ENCODE assay signal across 8 cellular contexts in genomic region chr4:102430511-102430910, GRCh38.
DNase-seq lines count a peak whose midpoint lies in the region; ATAC-seq, FAIRE-seq and TF ChIP-seq lines count a peak whose summit lies in the region.

No MANE protein-coding gene starts in this region.

- TF ChIP-seq POLR2A in A549 (IDR thresholded peaks at IDR 0.05; ENCODE audit: low read length) = no peak
- no peak for TF ChIP-seq POLR2A in gastroesophageal sphincter (IDR thresholded peaks at IDR 0.05)
- TF ChIP-seq POLR2A in H54 (IDR thresholded peaks at IDR 0.05; ENCODE audit: low read depth, low read length) = no peak

- no peaks in the 10 kb centered on the region for H3K27me3 ChIP-seq in WERI-Rb-1 (ENCODE audit: insufficient read depth, low read depth, severe bottlenecking)
- H3K27me3 ChIP-seq in gastroesophageal sphincter = no peaks in the 10 kb centered on the region

- ATAC-seq in A549 (no peak; a peak in 1 of 6 replicates), GM19395 (IDR thresholded peaks at IDR 0.05; ENCODE audit: unreplicated experiment) (peak; percentile 6), gastroesophageal sphincter (peak; percentile 27)

- TF ChIP-seq EP300 in A549 (IDR thresholded peaks at IDR 0.05) = no peak
- no peak for TF ChIP-seq EP300 in gastroesophageal sphincter (IDR thresholded peaks at IDR 0.05)

- POLR2A ChIA-PET in A549 (lab: Yijun Ruan, JAX) = interaction anchor here (0.6 to 2.2 kb wide), 4 partner anchors 79 to 669 kb away, joined by 3 to 13 read pairs (median 6); partner anchors contain the start of genes BDH2, SLC39A8 and UBE2D3

- CTCF ChIA-PET in A549 (lab: Yijun Ruan, JAX) = interaction anchor here (0.6 to 3.1 kb wide), 15 partner anchors 9 to 914 kb away, joined by 3 to 13 read pairs (median 3); no protein-coding TSS in a partner anchor

- FAIRE-seq in A549 (lab: Jason Lieb, UNC) (no peak), H54 (lab: Jason Lieb, UNC) (no peak)

- H3K36me3 ChIP-seq in WERI-Rb-1 (no peaks in the 10 kb centered on the region), gastroesophageal sphincter (no peaks in the 10 kb centered on the region)

- WGBS in A549 (ENCODE audit: missing lambda C conversion rate) = 0% methylated on average over 2 of the region's 2 CpGs
- 0 to 2% methylated on average over 2 of the region's 2 CpGs for WGBS in gastroesophageal sphincter (ENCODE audit: low coverage in 1 of 2), 2 donors

- H3K9me3 ChIP-seq in A549 = peaks cover 8% of the 10 kb centered on the region; the same call in 2 of the 3 replicates
- H3K9me3 ChIP-seq in WERI-Rb-1 (ENCODE audit: severe bottlenecking) = no peaks in the 10 kb centered on the region
- no peaks in the 10 kb centered on the region for H3K9me3 ChIP-seq in gastroesophageal sphincter

- DNase-seq in A549 (ENCODE audit: low read depth in 1 of 2, low spot score in 1 of 2) (peak in 1 of 2 experiments; percentile 27), WERI-Rb-1 (no peak), skeletal muscle cell (ENCODE audit: low read depth) (no peak), DMS53 treated with DMSO at 0.1 percent for 48 hours (lab: John Stamatoyannopoulos, UW; ENCODE audit: unreplicated experiment) (no peak), SKM-1 (lab: John Stamatoyannopoulos, UW; ENCODE audit: unreplicated experiment) (no peak), H54 (ENCODE audit: insufficient read length, low spot score) (no peak)

- peak overlapping the region; percentile 75 for H3K4me3 ChIP-seq in A549
- H3K4me3 ChIP-seq in WERI-Rb-1 (ENCODE audit: low read depth, low read length) = peak overlapping the region; percentile 70
- peak overlapping the region; percentile 60 to 98 for H3K4me3 ChIP-seq in gastroesophageal sphincter
- H3K4me3 ChIP-seq in skeletal muscle cell (ENCODE audit: low read depth, low read length) = peak overlapping the region; percentile 58

- TF ChIP-seq CTCF in A549 (IDR thresholded peaks at IDR 0.05) (no peak), WERI-Rb-1 (IDR thresholded peaks at IDR 0.05; ENCODE audit: low read depth, low read length) (no peak), gastroesophageal sphincter (IDR thresholded peaks at IDR 0.05) (no peak)

- no peak for TF ChIP-seq RAD21 in A549 (conservative IDR thresholded peaks at IDR 0.05 in 1 of 2, IDR thresholded peaks at IDR 0.05 in 1 of 2)

- H3K27ac ChIP-seq in A549 (peak overlapping the region; percentile 93 to 97), WERI-Rb-1 (peak overlapping the region; percentile 77), gastroesophageal sphincter (peak overlapping the region in 3 of 4 donors; percentile 73 to 84 (median 80))

- H3K4me1 ChIP-seq in A549 (peaks cover 8% of the 10 kb centered on the region), gastroesophageal sphincter (peaks cover 0 to 8% (median 0%) of the 10 kb centered on the region in 3 donors)

- peak overlapping the region; percentile 80 for H3K4me2 ChIP-seq in A549

TF ChIP-seq in A549, 52 proteins besides CTCF, POLR2A, EP300 and RAD21:
- no peak for TF ChIP-seq PHF8 (IDR thresholded peaks at IDR 0.05; ENCODE audit: borderline replicate concordance, low read depth)
- TF ChIP-seq, protein P1, sequence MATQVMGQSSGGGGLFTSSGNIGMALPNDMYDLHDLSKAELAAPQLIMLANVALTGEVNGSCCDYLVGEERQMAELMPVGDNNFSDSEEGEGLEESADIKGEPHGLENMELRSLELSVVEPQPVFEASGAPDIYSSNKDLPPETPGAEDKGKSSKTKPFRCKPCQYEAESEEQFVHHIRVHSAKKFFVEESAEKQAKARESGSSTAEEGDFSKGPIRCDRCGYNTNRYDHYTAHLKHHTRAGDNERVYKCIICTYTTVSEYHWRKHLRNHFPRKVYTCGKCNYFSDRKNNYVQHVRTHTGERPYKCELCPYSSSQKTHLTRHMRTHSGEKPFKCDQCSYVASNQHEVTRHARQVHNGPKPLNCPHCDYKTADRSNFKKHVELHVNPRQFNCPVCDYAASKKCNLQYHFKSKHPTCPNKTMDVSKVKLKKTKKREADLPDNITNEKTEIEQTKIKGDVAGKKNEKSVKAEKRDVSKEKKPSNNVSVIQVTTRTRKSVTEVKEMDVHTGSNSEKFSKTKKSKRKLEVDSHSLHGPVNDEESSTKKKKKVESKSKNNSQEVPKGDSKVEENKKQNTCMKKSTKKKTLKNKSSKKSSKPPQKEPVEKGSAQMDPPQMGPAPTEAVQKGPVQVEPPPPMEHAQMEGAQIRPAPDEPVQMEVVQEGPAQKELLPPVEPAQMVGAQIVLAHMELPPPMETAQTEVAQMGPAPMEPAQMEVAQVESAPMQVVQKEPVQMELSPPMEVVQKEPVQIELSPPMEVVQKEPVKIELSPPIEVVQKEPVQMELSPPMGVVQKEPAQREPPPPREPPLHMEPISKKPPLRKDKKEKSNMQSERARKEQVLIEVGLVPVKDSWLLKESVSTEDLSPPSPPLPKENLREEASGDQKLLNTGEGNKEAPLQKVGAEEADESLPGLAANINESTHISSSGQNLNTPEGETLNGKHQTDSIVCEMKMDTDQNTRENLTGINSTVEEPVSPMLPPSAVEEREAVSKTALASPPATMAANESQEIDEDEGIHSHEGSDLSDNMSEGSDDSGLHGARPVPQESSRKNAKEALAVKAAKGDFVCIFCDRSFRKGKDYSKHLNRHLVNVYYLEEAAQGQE (IDR thresholded peaks at IDR 0.05) = no peak
- TF ChIP-seq CHD2 (IDR thresholded peaks at IDR 0.05; ENCODE audit: low read length, partially characterized antibody) = no peak
- no peak for TF ChIP-seq PBX3 (IDR thresholded peaks at IDR 0.05)
- TF ChIP-seq ESRRA (IDR thresholded peaks at IDR 0.05; ENCODE audit: borderline replicate concordance, low read length) = no peak
- TF ChIP-seq MYC (IDR thresholded peaks at IDR 0.05; ENCODE audit: borderline replicate concordance, low read length) = no peak
- TF ChIP-seq FOSL2 (IDR thresholded peaks at IDR 0.05) = no peak
- no peak for TF ChIP-seq FOSL2 (CRISPR knock-in tag; IDR thresholded peaks at IDR 0.05)
- TF ChIP-seq, protein P2, sequence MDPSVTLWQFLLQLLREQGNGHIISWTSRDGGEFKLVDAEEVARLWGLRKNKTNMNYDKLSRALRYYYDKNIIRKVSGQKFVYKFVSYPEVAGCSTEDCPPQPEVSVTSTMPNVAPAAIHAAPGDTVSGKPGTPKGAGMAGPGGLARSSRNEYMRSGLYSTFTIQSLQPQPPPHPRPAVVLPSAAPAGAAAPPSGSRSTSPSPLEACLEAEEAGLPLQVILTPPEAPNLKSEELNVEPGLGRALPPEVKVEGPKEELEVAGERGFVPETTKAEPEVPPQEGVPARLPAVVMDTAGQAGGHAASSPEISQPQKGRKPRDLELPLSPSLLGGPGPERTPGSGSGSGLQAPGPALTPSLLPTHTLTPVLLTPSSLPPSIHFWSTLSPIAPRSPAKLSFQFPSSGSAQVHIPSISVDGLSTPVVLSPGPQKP (IDR thresholded peaks at IDR 0.05; ENCODE audit: low read depth, low read length) = no peak
- no peak for TF ChIP-seq RNF2 (IDR thresholded peaks at IDR 0.05; ENCODE audit: borderline replicate concordance, low read depth)
- no peak for TF ChIP-seq NFE2L2 (conservative IDR thresholded peaks at IDR 0.05; ENCODE audit: low read length)
- TF ChIP-seq SREBF2 (IDR thresholded peaks at IDR 0.05) = no peak
- no peak for TF ChIP-seq TP53 (CRISPR knock-in tag; IDR thresholded peaks at IDR 0.05)
TF ChIP-seq in A549: peak in this region for 0.

Comparison
In these comparisons a context has a peak if more than half of its experiments do, and no peak if none do; other contexts are left out.
1. ATAC-seq: peak in GM19395 (single experiment) and gastroesophageal sphincter (single experiment); none in A549 (0 of 2).
2. Peak in every context shown above with its lines, with median percentiles within 50 percentile points of each other: H3K27ac ChIP-seq and H3K4me3 ChIP-seq.